8 cellular contexts compared by ENCODE assay signal in genomic region chr13:30371649-30372265, GRCh38. TPM values are rescaled to one million over a fixed set of nuclear protein-coding genes. Genes with fewer than 3 reads are reported as not detected.
DNase-seq lines count a peak whose midpoint lies in the region; ATAC-seq, FAIRE-seq and TF ChIP-seq lines count a peak whose summit lies in the region.

No MANE protein-coding gene starts in this region.

- H3F3A ChIP-seq in GM23338 (replicated peaks; ENCODE audit: low read depth): no peaks in the 10 kb centered on the region
- H3F3A ChIP-seq in Loucy (ENCODE audit: low read depth): peaks cover 25% of the 10 kb centered on the region

- H4K20me1 ChIP-seq in GM23338 (replicated peaks; ENCODE audit: insufficient read depth) (no peaks in the 10 kb centered on the region), Loucy (ENCODE audit: insufficient read depth, low read length, poor library complexity, severe bottlenecking) (peaks cover 10% of the 10 kb centered on the region)

- peak overlapping the region; percentile 94 for H3K9ac ChIP-seq in Loucy (ENCODE audit: low read depth, low read length, poor library complexity, severe bottlenecking)

- H3K36me3 ChIP-seq in GM23338 (ENCODE audit: insufficient read depth) (no peaks in the 10 kb centered on the region), Loucy (ENCODE audit: insufficient read depth, low read length) (peaks cover 30% of the 10 kb centered on the region; the same call in 1 of the 2 replicates)
- H3K36me3 ChIP-seq in effector memory CD4-positive, alpha-beta T cell (ENCODE audit: control insufficient read depth, insufficient read depth, low read length): peaks cover 6% of the 10 kb centered on the region

- H3K4me2 ChIP-seq in GM23338 (no peak overlapping the region), Loucy (ENCODE audit: low read depth, low read length, poor library complexity, severe bottlenecking) (peak overlapping the region; percentile 87)

- H3K4me1 Mint-ChIP-seq in GM23338: peaks cover 10% of the 10 kb centered on the region

- H3K9me3 Mint-ChIP-seq in GM23338: no peaks in the 10 kb centered on the region

- H3K27ac Mint-ChIP-seq in GM23338: no peak overlapping the region

- DNase-seq in GM12892 (ENCODE audit: insufficient read length) (peak; percentile 44), GM23338 (ENCODE audit: low spot score) (no peak), SHP77 (lab: John Stamatoyannopoulos, UW) (no peak), amygdala (lab: John Stamatoyannopoulos, UW) (no peak)
- peak; percentile 28 for DNase-seq in activated CD4-positive, CD25-positive, alpha-beta regulatory T cell treated with anti-CD3 and anti-CD28 coated beads, Interleukin-2, amount 50 U/mL, for 16 hours (ENCODE audit: low read depth, low spot score)
- DNase-seq in effector memory CD4-positive, alpha-beta T cell: peak; percentile 43 to 73 (median 63)
- peak in 2 of 3 donors; percentile 37 for DNase-seq in stimulated activated CD4-positive, alpha-beta T cell treated with anti-CD3 and anti-CD28 coated beads, TNF-alpha, amount 100 ng/mL, for 48 hours (ENCODE audit: low read depth in 3 of 3)

- FAIRE-seq in GM12892 (lab: Jason Lieb, UNC): peak; percentile 99

- peak; percentile 38 for TF ChIP-seq POLR2A in GM12892 (IDR thresholded peaks at IDR 0.05; ENCODE audit: low read depth, low read length)

- no peak overlapping the region for H3K27ac ChIP-seq in GM23338 (ENCODE audit: low read depth)
- peak overlapping the region; percentile 62 for H3K27ac ChIP-seq in effector memory CD4-positive, alpha-beta T cell (ENCODE audit: insufficient read depth, low read length, poor library complexity, severe bottlenecking)

- H3K4me3 ChIP-seq in GM23338 (no peak overlapping the region), Loucy (ENCODE audit: low read length, poor library complexity, severe bottlenecking) (peak overlapping the region; percentile 87)
- H3K4me3 ChIP-seq in effector memory CD4-positive, alpha-beta T cell (ENCODE audit: insufficient read depth, low read depth, low read length, poor library complexity, severe bottlenecking): no peak overlapping the region

- no peaks in the 10 kb centered on the region for H3K27me3 ChIP-seq in GM23338 (ENCODE audit: insufficient read depth)
- no peaks in the 10 kb centered on the region for H3K27me3 ChIP-seq in Loucy (ENCODE audit: insufficient read depth, low read length, poor library complexity, severe bottlenecking)
- H3K27me3 ChIP-seq in effector memory CD4-positive, alpha-beta T cell (replicated peaks; ENCODE audit: control insufficient read depth, insufficient read depth, low read length, poor library complexity, severe bottlenecking): no peaks in the 10 kb centered on the region

- H3K4me1 ChIP-seq in GM23338 (ENCODE audit: insufficient read depth) (peaks cover 5% of the 10 kb centered on the region), Loucy (ENCODE audit: insufficient read depth, low read length, poor library complexity, severe bottlenecking) (peaks cover 67% of the 10 kb centered on the region)
- H3K4me1 ChIP-seq in effector memory CD4-positive, alpha-beta T cell (ENCODE audit: control insufficient read depth, insufficient read depth, low read length, poor library complexity, severe bottlenecking): peaks cover 67% of the 10 kb centered on the region

- no peak overlapping the region for H3K4me3 Mint-ChIP-seq in GM23338

- ATAC-seq in GM23338: no peak

- H3K27me3 Mint-ChIP-seq in GM23338 (ENCODE audit: insufficient read depth, low read depth, poor library complexity): peaks cover 2% of the 10 kb centered on the region

- no peaks in the 10 kb centered on the region for H3K9me3 ChIP-seq in Loucy (ENCODE audit: insufficient read depth, low read depth, low read length)
- H3K9me3 ChIP-seq in effector memory CD4-positive, alpha-beta T cell (ENCODE audit: control insufficient read depth, low read length): no peaks in the 10 kb centered on the region

- H2AFZ ChIP-seq in GM23338 (peak overlapping the region; percentile 85), Loucy (ENCODE audit: low read length) (no peak overlapping the region)

- H3K36me3 Mint-ChIP-seq in GM23338 (ENCODE audit: low read depth): no peaks in the 10 kb centered on the region

- H3K79me2 ChIP-seq in GM23338 (replicated peaks; ENCODE audit: insufficient read depth) (no peaks in the 10 kb centered on the region), Loucy (ENCODE audit: insufficient read depth, low read length) (peaks cover 85% of the 10 kb centered on the region)

- H3K9me2 ChIP-seq in GM23338 (ENCODE audit: insufficient read depth) (no peaks in the 10 kb centered on the region), Loucy (replicated peaks; ENCODE audit: low read depth, low read length) (no peaks in the 10 kb centered on the region)

- TF ChIP-seq CTCF in GM23338 (conservative IDR thresholded peaks at IDR 0.05; ENCODE audit: low read depth in 2 of 2) (no peak), Loucy (conservative IDR thresholded peaks at IDR 0.05; ENCODE audit: low read length) (no peak)

TF ChIP-seq in GM23338, 12 proteins besides CTCF, POLR2A, EP300 and RAD21 (continues in another document):
- TF ChIP-seq NANOG (IDR thresholded peaks at IDR 0.05; ENCODE audit: borderline replicate concordance) (no peak), POLR2AphosphoS5 (IDR thresholded peaks at IDR 0.05; ENCODE audit: low read depth) (no peak), JUNB (IDR thresholded peaks at IDR 0.05; ENCODE audit: unreplicated experiment) (no peak), EZH2phosphoT487 (IDR thresholded peaks at IDR 0.05; ENCODE audit: unreplicated experiment) (no peak), CREB1 (CRISPR knock-in tag; IDR thresholded peaks at IDR 0.05; ENCODE audit: low read depth) (no peak), ZNF114 (CRISPR knock-in tag; IDR thresholded peaks at IDR 0.05) (no peak), STAT1 (IDR thresholded peaks at IDR 0.05; ENCODE audit: unreplicated experiment) (no peak), ZNF331 (CRISPR knock-in tag; IDR thresholded peaks at IDR 0.05; ENCODE audit: low read depth) (no peak)
- TF ChIP-seq, protein P1, sequence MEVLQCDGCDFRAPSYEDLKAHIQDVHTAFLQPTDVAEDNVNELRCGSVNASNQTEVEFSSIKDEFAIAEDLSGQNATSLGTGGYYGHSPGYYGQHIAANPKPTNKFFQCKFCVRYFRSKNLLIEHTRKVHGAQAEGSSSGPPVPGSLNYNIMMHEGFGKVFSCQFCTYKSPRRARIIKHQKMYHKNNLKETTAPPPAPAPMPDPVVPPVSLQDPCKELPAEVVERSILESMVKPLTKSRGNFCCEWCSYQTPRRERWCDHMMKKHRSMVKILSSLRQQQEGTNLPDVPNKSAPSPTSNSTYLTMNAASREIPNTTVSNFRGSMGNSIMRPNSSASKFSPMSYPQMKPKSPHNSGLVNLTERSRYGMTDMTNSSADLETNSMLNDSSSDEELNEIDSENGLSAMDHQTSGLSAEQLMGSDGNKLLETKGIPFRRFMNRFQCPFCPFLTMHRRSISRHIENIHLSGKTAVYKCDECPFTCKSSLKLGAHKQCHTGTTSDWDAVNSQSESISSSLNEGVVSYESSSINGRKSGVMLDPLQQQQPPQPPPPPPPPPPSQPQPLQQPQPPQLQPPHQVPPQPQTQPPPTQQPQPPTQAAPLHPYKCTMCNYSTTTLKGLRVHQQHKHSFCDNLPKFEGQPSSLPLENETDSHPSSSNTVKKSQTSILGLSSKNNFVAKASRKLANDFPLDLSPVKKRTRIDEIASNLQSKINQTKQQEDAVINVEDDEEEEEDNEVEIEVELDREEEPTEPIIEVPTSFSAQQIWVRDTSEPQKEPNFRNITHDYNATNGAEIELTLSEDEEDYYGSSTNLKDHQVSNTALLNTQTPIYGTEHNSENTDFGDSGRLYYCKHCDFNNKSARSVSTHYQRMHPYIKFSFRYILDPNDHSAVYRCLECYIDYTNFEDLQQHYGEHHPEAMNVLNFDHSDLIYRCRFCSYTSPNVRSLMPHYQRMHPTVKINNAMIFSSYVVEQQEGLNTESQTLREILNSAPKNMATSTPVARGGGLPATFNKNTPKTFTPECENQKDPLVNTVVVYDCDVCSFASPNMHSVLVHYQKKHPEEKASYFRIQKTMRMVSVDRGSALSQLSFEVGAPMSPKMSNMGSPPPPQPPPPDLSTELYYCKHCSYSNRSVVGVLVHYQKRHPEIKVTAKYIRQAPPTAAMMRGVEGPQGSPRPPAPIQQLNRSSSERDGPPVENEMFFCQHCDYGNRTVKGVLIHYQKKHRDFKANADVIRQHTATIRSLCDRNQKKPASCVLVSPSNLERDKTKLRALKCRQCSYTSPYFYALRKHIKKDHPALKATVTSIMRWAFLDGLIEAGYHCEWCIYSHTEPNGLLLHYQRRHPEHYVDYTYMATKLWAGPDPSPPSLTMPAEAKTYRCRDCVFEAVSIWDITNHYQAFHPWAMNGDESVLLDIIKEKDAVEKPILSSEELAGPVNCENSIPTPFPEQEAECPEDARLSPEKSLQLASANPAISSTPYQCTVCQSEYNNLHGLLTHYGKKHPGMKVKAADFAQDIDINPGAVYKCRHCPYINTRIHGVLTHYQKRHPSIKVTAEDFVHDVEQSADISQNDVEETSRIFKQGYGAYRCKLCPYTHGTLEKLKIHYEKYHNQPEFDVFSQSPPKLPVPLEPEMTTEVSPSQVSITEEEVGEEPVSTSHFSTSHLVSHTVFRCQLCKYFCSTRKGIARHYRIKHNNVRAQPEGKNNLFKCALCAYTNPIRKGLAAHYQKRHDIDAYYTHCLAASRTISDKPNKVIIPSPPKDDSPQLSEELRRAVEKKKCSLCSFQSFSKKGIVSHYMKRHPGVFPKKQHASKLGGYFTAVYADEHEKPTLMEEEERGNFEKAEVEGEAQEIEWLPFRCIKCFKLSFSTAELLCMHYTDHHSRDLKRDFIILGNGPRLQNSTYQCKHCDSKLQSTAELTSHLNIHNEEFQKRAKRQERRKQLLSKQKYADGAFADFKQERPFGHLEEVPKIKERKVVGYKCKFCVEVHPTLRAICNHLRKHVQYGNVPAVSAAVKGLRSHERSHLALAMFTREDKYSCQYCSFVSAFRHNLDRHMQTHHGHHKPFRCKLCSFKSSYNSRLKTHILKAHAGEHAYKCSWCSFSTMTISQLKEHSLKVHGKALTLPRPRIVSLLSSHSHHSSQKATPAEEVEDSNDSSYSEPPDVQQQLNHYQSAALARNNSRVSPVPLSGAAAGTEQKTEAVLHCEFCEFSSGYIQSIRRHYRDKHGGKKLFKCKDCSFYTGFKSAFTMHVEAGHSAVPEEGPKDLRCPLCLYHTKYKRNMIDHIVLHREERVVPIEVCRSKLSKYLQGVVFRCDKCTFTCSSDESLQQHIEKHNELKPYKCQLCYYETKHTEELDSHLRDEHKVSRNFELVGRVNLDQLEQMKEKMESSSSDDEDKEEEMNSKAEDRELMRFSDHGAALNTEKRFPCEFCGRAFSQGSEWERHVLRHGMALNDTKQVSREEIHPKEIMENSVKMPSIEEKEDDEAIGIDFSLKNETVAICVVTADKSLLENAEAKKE (CRISPR knock-in tag; IDR thresholded peaks at IDR 0.05): no peak

RNA-seq across cellular contexts. Expression of gene UBE2L5, which starts 50.5 kb away (rescaled TPM):
- 0.53 TPM for polyA plus RNA-seq in GM12892 (2012; ENCODE audit: missing spikeins)
- total RNA-seq in GM23338 (2014; rRNA removed; shearing (Covaris generic)): not detected in 2 replicates
- 0.21 TPM in 1 of 2 replicates, not detected in the other for polyA plus RNA-seq in GM23338 (2016; fragmentation: Nextera tagmentation; extraction: Ambion mirVana)

Comparison
In these comparisons a context has a peak if more than half of its experiments do, and no peak if none do; other contexts are left out.
1. DNase-seq: peak in GM12892 (single experiment), activated CD4-positive, CD25-positive, alpha-beta regulatory T cell treated with anti-CD3 and anti-CD28 coated beads, Interleukin-2, amount 50 U/mL, for 16 hours (single experiment), effector memory CD4-positive, alpha-beta T cell (3 of 3) and stimulated activated CD4-positive, alpha-beta T cell treated with anti-CD3 and anti-CD28 coated beads, TNF-alpha, amount 100 ng/mL, for 48 hours (2 of 3); none in GM23338 (single experiment), SHP77 (0 of 2) and amygdala (0 of 56).